Comparison of ENCODE assay signal across 8 cellular contexts in the genomic region with DNA sequence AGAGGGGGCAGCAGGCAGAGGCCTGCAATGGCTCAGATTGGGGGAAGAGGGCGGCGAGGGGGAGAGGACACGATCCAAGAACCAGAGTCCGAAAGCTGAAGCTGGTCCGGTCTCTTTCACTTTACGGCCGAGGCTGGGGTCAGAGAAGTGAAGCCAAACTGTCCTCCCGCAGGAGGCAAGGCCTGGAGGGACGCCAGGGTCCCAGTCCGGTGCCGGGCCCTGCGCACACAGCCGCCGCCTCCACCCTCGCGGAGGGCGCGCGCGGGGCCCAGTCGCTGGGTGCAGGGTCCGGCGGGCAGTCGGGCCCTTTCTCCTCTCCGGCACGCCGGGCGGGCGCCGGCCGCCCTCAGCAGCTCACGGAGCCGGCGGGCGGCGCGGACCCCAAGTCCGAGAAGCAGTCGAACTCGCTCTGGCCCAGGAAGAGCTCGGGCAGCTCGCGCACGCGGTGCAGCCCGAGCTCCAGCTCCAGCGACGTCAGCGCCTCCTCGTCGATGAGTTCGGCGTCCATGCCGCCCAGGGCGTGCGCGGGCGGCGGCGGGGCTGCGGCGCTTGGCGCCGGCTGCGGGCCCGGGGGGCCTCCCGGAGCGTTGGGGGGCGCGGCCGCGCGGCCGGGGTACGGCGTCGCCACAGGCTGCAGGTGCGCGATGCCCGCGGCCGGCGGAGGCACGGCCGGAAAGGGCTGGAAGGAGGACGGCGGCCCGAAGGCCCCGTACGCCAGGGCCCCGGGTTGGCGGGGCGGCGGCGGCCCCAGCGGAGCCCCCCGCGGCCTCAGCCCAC. TPM values are rescaled to one million over a fixed set of nuclear protein-coding genes. Genes with fewer than 3 reads are reported as not detected.
DNase-seq lines count a peak whose midpoint lies in the region; TF ChIP-seq lines count a peak whose summit lies in the region.

No MANE protein-coding gene starts in this region.

- peaks cover 4% of the 10 kb centered on the region for H3K79me1 ChIP-seq in neuronal stem cell (ENCODE audit: low read depth, low read length)

- H3K14ac ChIP-seq in neuronal stem cell (ENCODE audit: low read length), result no peak overlapping the region

- H3K4me2 ChIP-seq in neuronal stem cell (ENCODE audit: insufficient read depth, low read length, poor library complexity, severe bottlenecking), result peak overlapping the region; percentile 94

- H2BK5ac ChIP-seq in neuronal stem cell (ENCODE audit: low read length), result no peak overlapping the region

- in situ Hi-C loops in GM13977 (cut with MboI; ENCODE audit: low pct_unique_long_range_greater_than_20kb, low sequenced_read_pairs, unreplicated experiment), result no loop called here

- peak overlapping the region; percentile 98 for H2AFZ ChIP-seq in neuronal stem cell (ENCODE audit: low read length)

- peak overlapping the region; percentile 44 for H2AK5ac ChIP-seq in neuronal stem cell (ENCODE audit: low read depth, low read length)

- H2BK120ac ChIP-seq in neuronal stem cell (ENCODE audit: low read depth, low read length), result no peak overlapping the region

- peak overlapping the region; percentile 94 for H3K9ac ChIP-seq in neuronal stem cell (ENCODE audit: low read depth, low read length, poor library complexity)

- no CpG with 5 or more reads among the region's 98 CpGs for WGBS in neuronal stem cell (ENCODE audit: extremely low coverage in 2 of 2, insufficient read length in 2 of 2, insufficient replicate concordance in 1 of 2), 2 donors

- H2BK15ac ChIP-seq in neuronal stem cell (ENCODE audit: low read length), result no peak overlapping the region

- H3K23ac ChIP-seq in neuronal stem cell (ENCODE audit: low read depth, low read length, poor library complexity), result peak overlapping the region; percentile 99

- H2BK12ac ChIP-seq in neuronal stem cell (ENCODE audit: low read length), result no peak overlapping the region

- H4K8ac ChIP-seq in neuronal stem cell (ENCODE audit: low read depth, low read length), result no peak overlapping the region

- H3K4me3 ChIP-seq in fibroblast of pulmonary artery (replicated peaks; ENCODE audit: low read depth, low read length), result peak overlapping the region; percentile 56
- peak overlapping the region; percentile 56 to 88 for H3K4me3 ChIP-seq in neuronal stem cell (ENCODE audit: low read length in 2 of 2)

- TF ChIP-seq CTCF in GM13977 (IDR thresholded peaks at IDR 0.05; ENCODE audit: extremely low read depth, insufficient read depth, missing control alignments) (no peak), fibroblast of pulmonary artery (IDR thresholded peaks at IDR 0.05; ENCODE audit: low read length, missing control alignments) (no peak)

- H3K4ac ChIP-seq in neuronal stem cell (ENCODE audit: low read length), result no peak overlapping the region

- no peak overlapping the region for H3K27ac ChIP-seq in neuronal stem cell (replicated peaks; ENCODE audit: low read length)

- peak; percentile 56 for DNase-seq in GM13977 (ENCODE audit: low spot score)
- DNase-seq in HK-2 (ENCODE audit: unreplicated experiment), result peak; percentile 43
- peak; percentile 27 for DNase-seq in activated T-cell treated with anti-CD3 and anti-CD28 coated beads for 48 hours (ENCODE audit: low read depth)
- DNase-seq in fibroblast of pulmonary artery (ENCODE audit: low read depth), result no peak
- DNase-seq in neuronal stem cell (ENCODE audit: low spot score), result peak; percentile 44
- no peak for DNase-seq in NCI-H446 treated with DMSO at 0.1 percent for 48 hours (lab: John Stamatoyannopoulos, UW)
- no peak for DNase-seq in SKM-1 (lab: John Stamatoyannopoulos, UW; ENCODE audit: unreplicated experiment)
- no peak for DNase-seq in germinal center (ENCODE audit: low spot score)

- peaks cover 0 to 48% (median 11%) of the 10 kb centered on the region in 3 experiments for H3K27me3 ChIP-seq in neuronal stem cell (ENCODE audit: control insufficient read depth in 3 of 3, insufficient read depth in 3 of 3, low read depth in 1 of 3, low read length in 3 of 3)

- H3K36me3 ChIP-seq in neuronal stem cell (replicated peaks in 1 of 2; ENCODE audit: control insufficient read depth in 2 of 2, insufficient read depth in 2 of 2, low read length in 2 of 2), result no peaks in the 10 kb centered on the region

- no peak overlapping the region for H4K91ac ChIP-seq in neuronal stem cell (ENCODE audit: low read depth, low read length, poor library complexity)

- peak overlapping the region; percentile 94 for H3K18ac ChIP-seq in neuronal stem cell (ENCODE audit: low read length)

- H3K4me1 ChIP-seq in neuronal stem cell (ENCODE audit: control insufficient read depth in 2 of 2, insufficient read depth in 1 of 2, low read depth in 1 of 2, low read length in 2 of 2), result peaks cover 0 to 15% of the 10 kb centered on the region in 2 donors

- no peaks in the 10 kb centered on the region for H3K9me3 ChIP-seq in neuronal stem cell (replicated peaks in 1 of 2; ENCODE audit: control insufficient read depth in 2 of 2, insufficient read depth in 1 of 2, low read depth in 1 of 2, low read length in 2 of 2)

RNA-seq across cellular contexts. Expression of a gene that starts 0.7 kb away (rescaled TPM):
- polyA plus RNA-seq in neuronal stem cell (2013, experiment 1 of 2), result 17.7 TPM
- 17.8 TPM for polyA plus RNA-seq in neuronal stem cell (2013, experiment 2 of 2)

Comparison
In these comparisons a context has a peak if more than half of its experiments do, and no peak if none do; other contexts are left out.
1. DNase-seq: peak in GM13977 (single experiment), HK-2 (single experiment), activated T-cell treated with anti-CD3 and anti-CD28 coated beads for 48 hours (single experiment) and neuronal stem cell (single experiment); none in fibroblast of pulmonary artery (single experiment), NCI-H446 treated with DMSO at 0.1 percent for 48 hours (single experiment), SKM-1 (single experiment) and germinal center (single experiment).